Comparison of ENCODE assay signal across 8 cellular contexts in genomic region chr19:17860331-17860992, GRCh38. TPM values are rescaled to one million over a fixed set of nuclear protein-coding genes. Genes with fewer than 3 reads are reported as not detected.
DNase-seq lines count a peak whose midpoint lies in the region; ATAC-seq, FAIRE-seq and TF ChIP-seq lines count a peak whose summit lies in the region.

No MANE protein-coding gene starts in this region.

- no peak for TF ChIP-seq CTCF in AG09309 (IDR thresholded peaks at IDR 0.05; ENCODE audit: control insufficient read depth, insufficient read depth, low read depth, low read length, missing control alignments)
- TF ChIP-seq CTCF in bronchial epithelial cell (IDR thresholded peaks at IDR 0.05; ENCODE audit: insufficient read depth, low read length, severe bottlenecking), result no peak

- DNase-seq in AG09309 (ENCODE audit: low read depth), result no peak
- no peak for DNase-seq in Jurkat, Clone E6-1 (ENCODE audit: low read depth, low spot score)
- no peak for DNase-seq in bronchial epithelial cell (ENCODE audit: low read depth)
- no peak for DNase-seq in HK-2 (ENCODE audit: unreplicated experiment)
- no peak for DNase-seq in NCI-H1092 (lab: John Stamatoyannopoulos, UW)
- no peak for DNase-seq in GM19239 (ENCODE audit: insufficient read length, low spot score)

- peaks cover 26% of the 10 kb centered on the region for H3K36me3 ChIP-seq in bronchial epithelial cell (ENCODE audit: control insufficient read depth, insufficient read depth, low read length)
- peaks cover 23% of the 10 kb centered on the region for H3K36me3 ChIP-seq in mucosa of stomach (ENCODE audit: control insufficient read depth, insufficient read depth, low read length)

- H3K9ac ChIP-seq in mucosa of stomach (ENCODE audit: low read length), result peak overlapping the region; percentile 90

- H3K9me3 ChIP-seq in mucosa of stomach (ENCODE audit: control insufficient read depth, low read length), result no peaks in the 10 kb centered on the region

- H3K4me1 ChIP-seq in mucosa of stomach (ENCODE audit: control insufficient read depth, insufficient read depth, low read length), result peaks cover 49% of the 10 kb centered on the region

- no peak for ATAC-seq in HG02642 (IDR thresholded peaks at IDR 0.05; ENCODE audit: poor library complexity, unreplicated experiment)

- H3K4me3 ChIP-seq in AG09309 (ENCODE audit: control insufficient read depth, low read depth, low read length) (peak overlapping the region; percentile 95), bronchial epithelial cell (ENCODE audit: low read depth, low read length) (peak overlapping the region; percentile 100), mucosa of stomach (ENCODE audit: low read length) (peak overlapping the region; percentile 98)
- peak overlapping the region; percentile 100 for H3K4me3 ChIP-seq in Jurkat, Clone E6-1 (ENCODE audit: low read length)

- FAIRE-seq in bronchial epithelial cell (lab: Jason Lieb, UNC), result no peak
- no peak for FAIRE-seq in GM19239 (lab: Jason Lieb, UNC)

- H3K27me3 ChIP-seq in bronchial epithelial cell (ENCODE audit: control insufficient read depth, insufficient read depth, low read length) (no peaks in the 10 kb centered on the region), mucosa of stomach (ENCODE audit: control insufficient read depth, insufficient read depth, low read length) (no peaks in the 10 kb centered on the region)

RNA-seq across cellular contexts. Expression of gene RPL18A, which starts 0.8 kb away (rescaled TPM):
- polyA plus RNA-seq in Jurkat, Clone E6-1 (2012; ENCODE audit: insufficient read depth, insufficient read length), result 2,337 TPM
- total RNA-seq in bronchial epithelial cell, result 1,530 and 1,590 TPM in 2 replicates

RNA-seq across cellular contexts. Expression of gene SLC5A5, which starts 11.3 kb away (rescaled TPM):
- polyA plus RNA-seq in Jurkat, Clone E6-1 (2012; ENCODE audit: insufficient read depth, insufficient read length), result not detected
- total RNA-seq in bronchial epithelial cell, result under 0.01 and 0.13 TPM in 2 replicates

RNA-seq across cellular contexts. Expression of gene JAK3, which starts 12.7 kb away (rescaled TPM):
- polyA plus RNA-seq in Jurkat, Clone E6-1 (2012; ENCODE audit: insufficient read depth, insufficient read length), result 7.6 TPM
- 0.26 TPM in 2 replicates for total RNA-seq in bronchial epithelial cell

RNA-seq across cellular contexts. Expression of gene INSL3, which starts 39.1 kb away (rescaled TPM):
- 1.2 TPM for polyA plus RNA-seq in Jurkat, Clone E6-1 (2012; ENCODE audit: insufficient read depth, insufficient read length)
- total RNA-seq in bronchial epithelial cell, result not detected in 2 replicates
